ENCODE assay signal across 10 cellular contexts in the genomic region with DNA sequence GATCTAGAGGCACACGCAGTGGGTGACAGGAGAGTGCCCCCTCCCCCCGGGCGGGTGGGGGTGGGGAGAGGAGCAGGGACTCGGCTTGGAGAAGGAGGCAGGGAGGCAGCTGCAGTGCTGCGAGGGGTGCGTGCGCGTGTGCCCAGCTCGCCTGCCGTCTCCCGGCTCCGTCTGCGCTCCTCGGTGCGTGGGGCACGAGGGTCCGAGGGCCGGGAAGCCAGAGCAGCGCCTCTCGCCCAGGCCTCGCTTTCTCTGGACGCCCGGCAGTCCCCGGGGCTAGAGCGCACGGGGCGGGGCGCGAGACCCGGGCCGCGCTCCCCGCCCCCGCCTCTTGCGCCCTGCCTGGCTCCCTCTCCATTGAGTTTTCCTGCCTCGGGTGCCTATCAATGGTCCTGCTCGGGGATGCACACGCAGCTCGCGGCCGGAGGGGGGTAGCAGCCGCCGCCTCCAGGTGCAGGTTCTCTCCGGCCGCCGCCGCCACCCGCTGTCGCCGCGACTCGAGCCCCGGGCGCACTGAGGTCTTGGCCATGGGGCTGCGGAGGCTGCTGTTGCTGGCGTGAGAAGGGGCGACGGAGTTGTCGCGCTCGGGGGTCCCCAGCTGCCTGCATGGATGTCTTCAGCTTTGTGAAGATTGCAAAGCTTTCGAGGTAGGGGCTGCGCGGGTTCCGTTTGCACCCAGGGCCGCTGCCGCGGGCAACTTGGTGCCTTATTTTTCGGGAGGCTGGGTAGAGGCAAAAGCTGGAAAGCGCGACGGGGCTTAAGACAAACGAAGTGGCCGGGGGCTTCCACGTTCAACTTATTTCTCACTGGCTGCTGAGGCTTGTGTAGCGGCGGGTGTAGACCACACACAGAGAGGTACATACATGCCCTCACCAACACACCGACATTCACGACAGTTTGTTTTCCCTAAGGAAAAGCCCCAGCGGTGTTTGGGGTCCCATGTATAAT. TPM values are rescaled to one million over a fixed set of nuclear protein-coding genes. Genes with fewer than 3 reads are reported as not detected.
A peak's percentile ranks its signal among the peaks of the same experiment; 100 is the strongest.
DNase-seq lines count a peak whose midpoint lies in the region; ATAC-seq and TF ChIP-seq lines count a peak whose summit lies in the region.
"Had no signal": no experiment of that assay in that cellular context is flagged by ENCODE, and none has a peak within 500 bp of the region (broad histone marks: within the 10 kb centered on the region; RNA-seq: fewer than 3 reads in every experiment).

Gene FRMPD4 (plus strand): TSS at position 108 of the 948 bp plus-strand sequence. CDS start 499 bp downstream, at position 607.

- peak; percentile 13 for DNase-seq in EH (ENCODE audit: low read depth)
- peak; percentile 84 for DNase-seq in NCI-H82 (lab: John Stamatoyannopoulos, UW)
- DNase-seq in kidney glomerular epithelial cell (lab: John Stamatoyannopoulos, UW): no peak
- no peak for DNase-seq in mucosa of gallbladder (ENCODE audit: low spot score)
- DNase-seq: activated naive CD4-positive, alpha-beta T cell had no signal

- H3K4me1 ChIP-seq in gastroesophageal sphincter (peaks cover 0 to 8% (median 0%) of the 10 kb centered on the region in 3 donors), parathyroid adenoma (no peaks in the 10 kb centered on the region)

- H3K79me2 ChIP-seq in parathyroid adenoma: no peaks in the 10 kb centered on the region

- H3K27ac ChIP-seq in gastroesophageal sphincter: no peak within 1 kb of the TSS
- H3K27ac ChIP-seq in parathyroid adenoma: no peak within 1 kb of the TSS

- WGBS in gastroesophageal sphincter (ENCODE audit: low coverage in 1 of 2), 2 donors: 0 to 14% methylated on average over 11 to 16 of the region's 80 CpGs

- peak within 1 kb of the TSS; percentile 26 to 45 for H3K4me3 ChIP-seq in gastroesophageal sphincter
- H3K4me3 ChIP-seq in parathyroid adenoma (ENCODE audit: low read depth, low read length): peak within 1 kb of the TSS; percentile 34

- H2AFZ ChIP-seq in parathyroid adenoma: no peak within 1 kb of the TSS

- H3K4me2 ChIP-seq in parathyroid adenoma (ENCODE audit: low read length): peak within 1 kb of the TSS; percentile 55

- H3K36me3 ChIP-seq in gastroesophageal sphincter: no peaks in the 10 kb centered on the region
- H3K36me3 ChIP-seq in parathyroid adenoma (ENCODE audit: control insufficient read depth, insufficient read depth, low read length): no peaks in the 10 kb centered on the region

- no peaks in the 10 kb centered on the region for H3K9me3 ChIP-seq in gastroesophageal sphincter
- no peaks in the 10 kb centered on the region for H3K9me3 ChIP-seq in parathyroid adenoma (ENCODE audit: control insufficient read depth, low read length)

- H3K9ac ChIP-seq in parathyroid adenoma: no peak within 1 kb of the TSS

- ATAC-seq in gastroesophageal sphincter: no peak
- no peak for ATAC-seq in GM21526 (IDR thresholded peaks at IDR 0.05; ENCODE audit: low FRiP score, unreplicated experiment)
- ATAC-seq in HG03432 (IDR thresholded peaks at IDR 0.05; ENCODE audit: unreplicated experiment): no peak

- peaks cover 18% of the 10 kb centered on the region for H3K27me3 ChIP-seq in gastroesophageal sphincter
- H3K27me3 ChIP-seq in parathyroid adenoma (ENCODE audit: control insufficient read depth, insufficient read depth, low read length): no peaks in the 10 kb centered on the region

- TF ChIP-seq POLR2A in gastroesophageal sphincter (IDR thresholded peaks at IDR 0.05): no peak

- TF ChIP-seq CTCF in gastroesophageal sphincter (IDR thresholded peaks at IDR 0.05): peak in 1 of 4 experiments; percentile 19
- TF ChIP-seq CTCF in parathyroid adenoma (IDR thresholded peaks at IDR 0.05): no peak

- TF ChIP-seq EP300 in gastroesophageal sphincter (IDR thresholded peaks at IDR 0.05): no peak

RNA-seq across cellular contexts. Expression of gene FRMPD4, which starts in this region (rescaled TPM):
- total RNA-seq in gastroesophageal sphincter: 1 to 10 TPM in 2 of 4 donors, under 1 TPM in 1, not detected in 1; 0.31 to 2.1 (median 1.3) TPM
- total RNA-seq in mucosa of gallbladder: 0.03 TPM
- total RNA-seq: mononuclear cell had no signal

Comparison
In these comparisons a context has a peak if more than half of its experiments do, and no peak if none do; other contexts are left out.
1. DNase-seq: peak in EH (single experiment) and NCI-H82 (single experiment); none in kidney glomerular epithelial cell (single experiment) and mucosa of gallbladder (single experiment).